ENCODE assay signal across 9 cellular contexts in the genomic region with DNA sequence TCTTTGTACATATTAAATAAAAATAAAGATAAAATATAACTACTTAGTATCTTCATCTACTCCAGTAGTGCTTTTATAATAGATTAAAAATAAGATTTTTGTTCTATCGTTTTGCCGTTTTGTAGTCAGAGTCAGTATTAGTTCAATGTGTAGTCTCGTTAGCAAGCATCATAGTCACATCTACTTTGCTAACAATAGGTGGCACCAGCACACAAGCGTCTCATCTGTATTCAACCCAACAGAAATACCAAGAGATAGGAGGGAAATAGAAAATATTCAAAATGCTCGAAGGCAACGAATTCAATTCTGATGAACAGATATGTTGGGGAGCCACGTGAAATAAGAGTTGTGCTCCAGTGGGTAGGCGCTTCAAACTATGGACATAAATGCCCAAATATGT. TPM values are rescaled to one million over a fixed set of nuclear protein-coding genes. Genes with fewer than 3 reads are reported as not detected.
DNase-seq lines count a peak whose midpoint lies in the region; ATAC-seq, FAIRE-seq and TF ChIP-seq lines count a peak whose summit lies in the region.
"Had no signal": no experiment of that assay in that cellular context is flagged by ENCODE, and none has a peak within 500 bp of the region (broad histone marks: within the 10 kb centered on the region; RNA-seq: fewer than 3 reads in every experiment).

No MANE protein-coding gene starts in this region.

- no peaks in the 10 kb centered on the region for H3K4me1 ChIP-seq in astrocyte (ENCODE audit: insufficient read depth, low read length)
- H3K4me1 ChIP-seq in lung (ENCODE audit: control insufficient read depth in 2 of 2, insufficient read depth in 2 of 2, low read length in 2 of 2): no peaks in the 10 kb centered on the region

- H3K4me3 ChIP-seq in astrocyte (ENCODE audit: insufficient read depth, low read depth, low read length) (no peak overlapping the region), lung (no peak overlapping the region)

- H3K36me3 Mint-ChIP-seq in astrocyte (ENCODE audit: low read depth, unreplicated experiment): no peaks in the 10 kb centered on the region

- H3K27ac Mint-ChIP-seq in astrocyte (ENCODE audit: unreplicated experiment): no peak overlapping the region
- H3K27ac Mint-ChIP-seq: stimulated activated naive CD8-positive, alpha-beta T cell treated with anti-CD3 and anti-CD28 coated beads, Interleukin-15, Interleukin-2, amounts not matched to agents 100 ng/mL and 50 ng/mL, for 24 hours had no signal

- no peaks in the 10 kb centered on the region for H3K9me3 Mint-ChIP-seq in astrocyte (ENCODE audit: unreplicated experiment)
- H3K9me3 Mint-ChIP-seq: stimulated activated naive CD8-positive, alpha-beta T cell treated with anti-CD3 and anti-CD28 coated beads, Interleukin-15, Interleukin-2, amounts not matched to agents 100 ng/mL and 50 ng/mL, for 24 hours had no signal

- peak; percentile 45 for FAIRE-seq in astrocyte (lab: Jason Lieb, UNC)

- no peaks in the 10 kb centered on the region for H3K79me2 ChIP-seq in astrocyte (ENCODE audit: insufficient read depth, low read length)

- peak; percentile 51 for DNase-seq in AG08395 (ENCODE audit: low spot score)
- DNase-seq in NCI-H2029 treated with DMSO at 0.1 percent for 48 hours (lab: John Stamatoyannopoulos, UW): peak; percentile 11
- DNase-seq in astrocyte (ENCODE audit: low read depth): peak; percentile 7
- DNase-seq in lung (ENCODE audit: low spot score): no peak
- no peak for DNase-seq in stimulated activated CD4-positive, alpha-beta T cell treated with anti-CD3 and anti-CD28 coated beads, Interleukin-2, amount 100 ng/mL, for 48 hours
- no peak for DNase-seq in posterior cingulate gyrus
- DNase-seq in effector CD8-positive, alpha-beta T cell (lab: John Stamatoyannopoulos, UW): no peak

- intact Hi-C loops in posterior cingulate gyrus (cut with DNase I): no loop called here

- H2AFZ ChIP-seq in astrocyte (ENCODE audit: low read depth, low read length): no peak overlapping the region

- peak; percentile 58 for ATAC-seq in lung (ENCODE audit: insufficient read depth, low FRiP score)

- H4K20me1 ChIP-seq in astrocyte (ENCODE audit: insufficient read depth, low read length): no peaks in the 10 kb centered on the region

- WGBS in lung, 2 donors: 53 to 59% methylated on average over 8 of the region's 8 CpGs

- H3K9me3 ChIP-seq in astrocyte (ENCODE audit: insufficient read depth, low read depth, low read length) (no peaks in the 10 kb centered on the region), lung (ENCODE audit: control insufficient read depth in 2 of 2, insufficient read depth in 1 of 2, low read length in 1 of 2) (no peaks in the 10 kb centered on the region)

- H3K27ac ChIP-seq in astrocyte (ENCODE audit: low read depth, low read length) (no peak overlapping the region), lung (ENCODE audit: low read depth in 1 of 2, low read length in 1 of 2) (no peak overlapping the region)

- H3K4me3 Mint-ChIP-seq in astrocyte (ENCODE audit: unreplicated experiment): no peak overlapping the region
- H3K4me3 Mint-ChIP-seq: stimulated activated naive CD8-positive, alpha-beta T cell treated with anti-CD3 and anti-CD28 coated beads, Interleukin-15, Interleukin-2, amounts not matched to agents 100 ng/mL and 50 ng/mL, for 24 hours had no signal

- no peaks in the 10 kb centered on the region for H3K36me3 ChIP-seq in astrocyte (ENCODE audit: insufficient read depth, low read length)
- H3K36me3 ChIP-seq in lung (ENCODE audit: control insufficient read depth in 2 of 2, insufficient read depth in 2 of 2, low read length in 2 of 2): no peaks in the 10 kb centered on the region

- H3K4me2 ChIP-seq in astrocyte (ENCODE audit: low read length): no peak overlapping the region

- no peaks in the 10 kb centered on the region for H3K27me3 Mint-ChIP-seq in astrocyte (ENCODE audit: low read depth, unreplicated experiment)

- H3K9ac ChIP-seq in astrocyte (ENCODE audit: low read length): no peak overlapping the region

- peaks cover 2% of the 10 kb centered on the region for H3K27me3 ChIP-seq in astrocyte (ENCODE audit: insufficient read depth, low read length)
- no peaks in the 10 kb centered on the region for H3K27me3 ChIP-seq in lung (ENCODE audit: control insufficient read depth, insufficient read depth)

- TF ChIP-seq CTCF in GM12872 (IDR thresholded peaks at IDR 0.05; ENCODE audit: insufficient read depth, low read depth, low read length) (peak; percentile 54), astrocyte (IDR thresholded peaks at IDR 0.05; ENCODE audit: insufficient read depth, low read depth, low read length) (peak; percentile 38), lung (IDR thresholded peaks at IDR 0.05; ENCODE audit: control extremely low read depth, extremely low read depth) (no peak)

- no peaks in the 10 kb centered on the region for H3K4me1 Mint-ChIP-seq in astrocyte (ENCODE audit: low read depth, unreplicated experiment)

RNA-seq across cellular contexts. Expression of gene MICU2, which starts 21.4 kb away (rescaled TPM):
- 29.9 and 31.8 TPM in 2 replicates for total RNA-seq in astrocyte
- 10 to 100 TPM; 29.0 to 85.9 TPM for total RNA-seq in lung
- 10 to 100 TPM; 32.1 to 46.4 TPM for polyA plus RNA-seq in lung

RNA-seq across cellular contexts. Expression of gene FGF9, which starts 45.5 kb away (rescaled TPM):
- total RNA-seq in astrocyte (0.22 and 0.27 TPM in 2 replicates), lung (1 to 10 TPM; 1.3 to 1.4 TPM)
- 1 to 10 TPM in 1 of 2 donors, under 1 TPM in 1; 0.05 to 1.7 TPM for polyA plus RNA-seq in lung

Comparison
In these comparisons a context has a peak if more than half of its experiments do, and no peak if none do; other contexts are left out.
1. DNase-seq: peak in AG08395 (single experiment), NCI-H2029 treated with DMSO at 0.1 percent for 48 hours (single experiment) and astrocyte (single experiment); none in lung (single experiment), stimulated activated CD4-positive, alpha-beta T cell treated with anti-CD3 and anti-CD28 coated beads, Interleukin-2, amount 100 ng/mL, for 48 hours (0 of 2), posterior cingulate gyrus (0 of 10) and effector CD8-positive, alpha-beta T cell (single experiment).